Comparison of ENCODE assay signal across 29 cellular contexts in genomic region chr9:116276651-116277121, GRCh38.
DNase-seq lines count a peak whose midpoint lies in the region; ATAC-seq and TF ChIP-seq lines count a peak whose summit lies in the region.
"Had no signal": no experiment of that assay in that cellular context is flagged by ENCODE, and none has a peak within 500 bp of the region (broad histone marks: within the 10 kb centered on the region; RNA-seq: fewer than 3 reads in every experiment).

No MANE protein-coding gene starts in this region.

- H4K20me1 ChIP-seq in SK-N-SH (ENCODE audit: insufficient read depth) (no peaks in the 10 kb centered on the region), Karpas-422 (ENCODE audit: insufficient read depth, low read depth, low read length) (no peaks in the 10 kb centered on the region)

- H3K27ac Mint-ChIP-seq in endodermal cell (no peak overlapping the region), nephron progenitor cell (peak overlapping the region; percentile 94)
- H3K27ac Mint-ChIP-seq: B cell; dendritic cell treated with granulocyte-macrophage colony-stimulating factor and Interleukin-4, amounts not matched to agents 40 ng/mL and 50 ng/mL, for 4 days; stimulated activated naive CD8-positive, alpha-beta T cell treated with anti-CD3 and anti-CD28 coated beads, Interleukin-15, amount 100 ng/mL, for 72 hours; T-helper 17 cell had no signal

- no peak overlapping the region for H3K4me3 ChIP-seq in SK-N-SH (ENCODE audit: low read depth in 2 of 2, low read length in 1 of 2)
- H3K4me3 ChIP-seq in endodermal cell (ENCODE audit: low read length), result no peak overlapping the region
- no peak overlapping the region for H3K4me3 ChIP-seq in Karpas-422 (ENCODE audit: low read length)
- H3K4me3 ChIP-seq: adrenal gland, gastroesophageal sphincter, K562, ovary, thyroid gland had no signal

- peaks cover 78% of the 10 kb centered on the region for H3F3A ChIP-seq in SK-N-SH (replicated peaks; ENCODE audit: insufficient read depth)

- peaks cover 99% of the 10 kb centered on the region for H3K27me3 Mint-ChIP-seq in endodermal cell (ENCODE audit: insufficient read depth)
- H3K27me3 Mint-ChIP-seq in nephron progenitor cell (ENCODE audit: low read depth, poor library complexity), result peaks cover 7% of the 10 kb centered on the region

- no peaks in the 10 kb centered on the region for H3K9me3 ChIP-seq in SK-N-SH
- no peaks in the 10 kb centered on the region for H3K9me3 ChIP-seq in endodermal cell (ENCODE audit: control insufficient read depth, low read length)
- no peaks in the 10 kb centered on the region for H3K9me3 ChIP-seq in Karpas-422 (ENCODE audit: low read length)
- H3K9me3 ChIP-seq: adrenal gland, gastroesophageal sphincter, ovary, thyroid gland had no signal

- no peak for TF ChIP-seq CTCF in SK-N-SH (IDR thresholded peaks at IDR 0.05)
- TF ChIP-seq CTCF in endodermal cell (conservative IDR thresholded peaks at IDR 0.05), result no peak
- no peak for TF ChIP-seq CTCF in nephron progenitor cell (IDR thresholded peaks at IDR 0.05)

- H3K27me3 ChIP-seq in SK-N-SH (ENCODE audit: insufficient read depth), result no peaks in the 10 kb centered on the region
- H3K27me3 ChIP-seq in endodermal cell (ENCODE audit: control insufficient read depth, insufficient read depth, low read length, poor library complexity, severe bottlenecking), result peaks cover 73% of the 10 kb centered on the region
- no peaks in the 10 kb centered on the region for H3K27me3 ChIP-seq in Karpas-422 (ENCODE audit: low read length)
- H3K27me3 ChIP-seq: adrenal gland, gastroesophageal sphincter, ovary, thyroid gland had no signal

- H3K27ac ChIP-seq in SK-N-SH (ENCODE audit: low read depth in 2 of 2, low read length in 1 of 2) (peak overlapping the region in 1 of 2 experiments; percentile 83; a peak in 2 of 4 replicates), endodermal cell (ENCODE audit: low read depth, low read length) (no peak overlapping the region), Karpas-422 (ENCODE audit: low read length) (no peak overlapping the region)
- H3K27ac ChIP-seq: 22Rv1, adrenal gland, gastroesophageal sphincter, ovary, thyroid gland had no signal

- CTCF ChIA-PET in SK-N-SH (lab: Yijun Ruan, JAX), result no interaction called here

- 90% methylated on average over 10 of the region's 10 CpGs for WGBS in SK-N-SH (ENCODE audit: low lambda C conversion rate)
- WGBS in endodermal cell (ENCODE audit: insufficient coverage in 1 of 2, insufficient read length in 1 of 2), 2 experiments, result 47 to 60% methylated on average over 2 to 10 of the region's 10 CpGs

- peaks cover 39% of the 10 kb centered on the region for H3K79me2 ChIP-seq in SK-N-SH (ENCODE audit: insufficient read depth)
- no peaks in the 10 kb centered on the region for H3K79me2 ChIP-seq in Karpas-422 (ENCODE audit: low read length)

- POLR2A ChIA-PET in SK-N-SH (lab: Yijun Ruan, JAX), result no interaction called here

- H3K9ac ChIP-seq in SK-N-SH, result peak overlapping the region; percentile 14; the same call in 1 of the 2 replicates
- no peak overlapping the region for H3K9ac ChIP-seq in endodermal cell (ENCODE audit: extremely low read depth, low read length, poor library complexity, severe bottlenecking)
- H3K9ac ChIP-seq in Karpas-422 (ENCODE audit: low read length), result no peak overlapping the region

- no peak for TF ChIP-seq EP300 in SK-N-SH (IDR thresholded peaks at IDR 0.05; ENCODE audit: borderline replicate concordance in 1 of 2, low read depth in 1 of 2, low read length in 1 of 2)

- no peak for TF ChIP-seq RAD21 in SK-N-SH (IDR thresholded peaks at IDR 0.05; ENCODE audit: low read length)

- H3K9me3 Mint-ChIP-seq in endodermal cell (no peaks in the 10 kb centered on the region), nephron progenitor cell (no peaks in the 10 kb centered on the region)
- H3K9me3 Mint-ChIP-seq: activated T-cell treated with anti-CD3 and anti-CD28 coated beads, Interleukin-2, amount 50 U/mL, for 4 hours; dendritic cell treated with granulocyte-macrophage colony-stimulating factor and Interleukin-4, amounts not matched to agents 40 ng/mL and 50 ng/mL, for 4 days; stimulated activated naive CD8-positive, alpha-beta T cell treated with anti-CD3 and anti-CD28 coated beads, Interleukin-15, amount 100 ng/mL, for 72 hours had no signal

- H3K4me3 Mint-ChIP-seq in endodermal cell (no peak overlapping the region), nephron progenitor cell (no peak overlapping the region)
- H3K4me3 Mint-ChIP-seq: activated T-cell treated with anti-CD3 and anti-CD28 coated beads, Interleukin-2, amount 50 U/mL, for 4 hours; B cell; dendritic cell treated with granulocyte-macrophage colony-stimulating factor and Interleukin-4, amounts not matched to agents 40 ng/mL and 50 ng/mL, for 4 days; stimulated activated naive CD8-positive, alpha-beta T cell treated with anti-CD3 and anti-CD28 coated beads, Interleukin-15, amount 100 ng/mL, for 72 hours; T-helper 17 cell had no signal

- H2AFZ ChIP-seq in SK-N-SH (ENCODE audit: low read depth) (no peak overlapping the region), Karpas-422 (ENCODE audit: low read length) (no peak overlapping the region)

- H3K9me2 ChIP-seq in SK-N-SH (no peaks in the 10 kb centered on the region), Karpas-422 (replicated peaks; ENCODE audit: insufficient read depth, low read length) (no peaks in the 10 kb centered on the region)

- ATAC-seq in SK-N-SH treated with all-trans-retinoic acid at 6 μM for 48 hours (no peak), GM18858 (IDR thresholded peaks at IDR 0.05; ENCODE audit: unreplicated experiment) (no peak)
- ATAC-seq: activated T-cell treated with anti-CD3 and anti-CD28 coated beads, Interleukin-2, amount 50 U/mL, for 4 hours; gastroesophageal sphincter; K562; stimulated activated naive CD8-positive, alpha-beta T cell treated with anti-CD3 and anti-CD28 coated beads, Interleukin-15, amount 100 ng/mL, for 72 hours; T-helper 17 cell had no signal

- H3K4me1 ChIP-seq in SK-N-SH (ENCODE audit: control insufficient read depth in 1 of 2, insufficient read depth in 2 of 2, low read depth in 1 of 2, low read length in 1 of 2) (peaks cover 0 to 48% of the 10 kb centered on the region in 2 experiments; a peak in 1 of 4 replicates), endodermal cell (ENCODE audit: control insufficient read depth, insufficient read depth, low read length) (peaks cover 5% of the 10 kb centered on the region), Karpas-422 (ENCODE audit: low read length) (no peaks in the 10 kb centered on the region; the same call in 1 of the 2 replicates)
- H3K4me1 ChIP-seq: adrenal gland, gastroesophageal sphincter, thyroid gland had no signal

- H3K36me3 ChIP-seq in SK-N-SH (replicated peaks in 1 of 2; ENCODE audit: control insufficient read depth in 1 of 2, insufficient read depth in 2 of 2, low read length in 1 of 2) (peaks cover 23 to 68% of the 10 kb centered on the region in 2 experiments), endodermal cell (ENCODE audit: control insufficient read depth, insufficient read depth, low read length) (no peaks in the 10 kb centered on the region), Karpas-422 (ENCODE audit: insufficient read depth, low read length) (no peaks in the 10 kb centered on the region)
- H3K36me3 ChIP-seq: adrenal gland, gastroesophageal sphincter, ovary, thyroid gland had no signal

- H3K4me2 ChIP-seq in SK-N-SH (peak overlapping the region; percentile 32; the same call in 1 of the 2 replicates), Karpas-422 (ENCODE audit: low read depth, low read length, poor library complexity, severe bottlenecking) (no peak overlapping the region)

- no peaks in the 10 kb centered on the region for H3K36me3 Mint-ChIP-seq in endodermal cell (ENCODE audit: low read depth)
- H3K36me3 Mint-ChIP-seq in nephron progenitor cell (ENCODE audit: low read depth), result no peaks in the 10 kb centered on the region

- H3K4me1 Mint-ChIP-seq in endodermal cell (peaks cover 45% of the 10 kb centered on the region), nephron progenitor cell (peaks cover 77% of the 10 kb centered on the region)
- H3K4me1 Mint-ChIP-seq: B cell; stimulated activated naive CD8-positive, alpha-beta T cell treated with anti-CD3 and anti-CD28 coated beads, Interleukin-15, amount 100 ng/mL, for 72 hours; T-helper 17 cell had no signal

- no peak for DNase-seq in SK-N-SH
- peak; percentile 69 for DNase-seq in endodermal cell
- DNase-seq in nephron progenitor cell, result peak; percentile 41
- DNase-seq in stimulated activated CD4-positive, alpha-beta T cell treated with anti-CD3 and anti-CD28 coated beads, Interleukin-4, amount 100 ng/mL, for 24 hours, result no peak
- no peak for DNase-seq in Karpas-422
- no peak for DNase-seq in NCI-H2107 (lab: John Stamatoyannopoulos, UW)
- DNase-seq: activated CD4-positive, alpha-beta T cell treated with anti-CD3 and anti-CD28 coated beads for 4 hours; activated naive CD4-positive, alpha-beta T cell treated with Interleukin-2 at 50 U/mL for 16 hours; activated T-cell treated with anti-CD3 and anti-CD28 coated beads, Interleukin-2, amount 50 U/mL, for 4 hours; adrenal gland; DMS53; GF-D8; GOT3; mammary epithelial cell; NCI-H1694; NCI-H526 treated with DMSO at 0.1 percent for 48 hours; ovary; right cardiac atrium; stimulated activated CD4-positive, alpha-beta T cell treated with anti-CD3 and anti-CD28 coated beads, Interleukin-15, amount 100 ng/mL, for 24 hours; stimulated activated naive CD8-positive, alpha-beta T cell treated with anti-CD3 and anti-CD28 coated beads, Interleukin-15, amount 100 ng/mL, for 72 hours; T-helper 17 cell; thyroid gland had no signal

TF ChIP-seq in SK-N-SH, 30 proteins besides CTCF, POLR2A, EP300 and RAD21 (continues in another document):
- TF ChIP-seq RFX5 (IDR thresholded peaks at IDR 0.05; ENCODE audit: low read length) (no peak), IRF3 (IDR thresholded peaks at IDR 0.05; ENCODE audit: low read depth, low read length) (no peak)

TF ChIP-seq in SK-N-SH treated with all-trans-retinoic acid at 6 μM for 48 hours, 23 proteins besides CTCF, POLR2A, EP300 and RAD21 (continues in another document):
- TF ChIP-seq POU6F1 (CRISPR knock-in tag; IDR thresholded peaks at IDR 0.05; ENCODE audit: borderline replicate concordance, low read depth), result no peak

Comparison
In these comparisons a context has a peak if more than half of its experiments do, and no peak if none do; other contexts are left out.
1. DNase-seq: peak in endodermal cell (single experiment) and nephron progenitor cell (single experiment); none in SK-N-SH (single experiment), stimulated activated CD4-positive, alpha-beta T cell treated with anti-CD3 and anti-CD28 coated beads, Interleukin-4, amount 100 ng/mL, for 24 hours (single experiment), Karpas-422 (single experiment) and NCI-H2107 (single experiment).